18 cellular contexts compared by ENCODE assay signal in genomic region chr2:42756956-42757513, GRCh38. TPM values are rescaled to one million over a fixed set of nuclear protein-coding genes. Genes with fewer than 3 reads are reported as not detected.
"Had no signal": no experiment of that assay in that cellular context is flagged by ENCODE, and none has a peak within 500 bp of the region (broad histone marks: within the 10 kb centered on the region; RNA-seq: fewer than 3 reads in every experiment).

No MANE protein-coding gene starts in this region.

- H3K27me3 ChIP-seq: neutrophil, right atrium auricular region, upper lobe of left lung had no signal

- H3K4me1 Mint-ChIP-seq: activated naive CD4-positive, alpha-beta T cell treated with anti-CD3 and anti-CD28 coated beads, Interleukin-2, amount 10 ng/mL, durations not matched to agents 7 days and 5 days had no signal

- ATAC-seq: activated CD8-positive, alpha-beta T cell treated with anti-CD3 and anti-CD28 coated beads for 36 hours; T-cell had no signal

- H3K9me3 Mint-ChIP-seq: activated CD8-positive, alpha-beta T cell treated with anti-CD3 and anti-CD28 coated beads for 36 hours; activated naive CD4-positive, alpha-beta T cell treated with anti-CD3 and anti-CD28 coated beads, Interleukin-2, amount 10 ng/mL, durations not matched to agents 7 days and 5 days; activated T-helper 2 cell treated with anti-CD3 and anti-CD28 coated beads, Interferon-gamma antibody, Interleukin-2, Interleukin-4, amounts not matched to agents 10 μg/mL and 5 μg/mL and 100 μg/mL, durations not matched to agents 14 hours and 24 hours and 36 hours; dendritic cell treated with granulocyte-macrophage colony-stimulating factor and Interleukin-4, amounts not matched to agents 40 ng/mL and 50 ng/mL, for 4 days; endodermal cell; mesothelial cell of epicardium; T-cell had no signal

- H3K27ac Mint-ChIP-seq: activated CD8-positive, alpha-beta T cell treated with anti-CD3 and anti-CD28 coated beads for 36 hours; activated naive CD4-positive, alpha-beta T cell treated with anti-CD3 and anti-CD28 coated beads, Interleukin-2, amount 10 ng/mL, durations not matched to agents 7 days and 5 days; activated T-helper 2 cell treated with anti-CD3 and anti-CD28 coated beads, Interferon-gamma antibody, Interleukin-2, Interleukin-4, amounts not matched to agents 10 μg/mL and 5 μg/mL and 100 μg/mL, durations not matched to agents 14 hours and 24 hours and 36 hours; dendritic cell treated with granulocyte-macrophage colony-stimulating factor and Interleukin-4, amounts not matched to agents 40 ng/mL and 50 ng/mL, for 4 days; endodermal cell; mesothelial cell of epicardium; T-cell had no signal

- H3K36me3 ChIP-seq: neutrophil, right atrium auricular region had no signal

- H3K4me3 Mint-ChIP-seq: activated CD8-positive, alpha-beta T cell treated with anti-CD3 and anti-CD28 coated beads for 36 hours; activated naive CD4-positive, alpha-beta T cell treated with anti-CD3 and anti-CD28 coated beads, Interleukin-2, amount 10 ng/mL, durations not matched to agents 7 days and 5 days; dendritic cell treated with granulocyte-macrophage colony-stimulating factor and Interleukin-4, amounts not matched to agents 40 ng/mL and 50 ng/mL, for 4 days; endodermal cell; mesothelial cell of epicardium; T-cell had no signal

- DNase-seq: activated CD4-positive, alpha-beta T cell treated with anti-CD3 and anti-CD28 coated beads for 4 hours; activated CD8-positive, alpha-beta T cell treated with anti-CD3 and anti-CD28 coated beads for 36 hours; activated naive CD4-positive, alpha-beta T cell treated with anti-CD3 and anti-CD28 coated beads, Interleukin-2, amount 10 ng/mL, durations not matched to agents 7 days and 5 days; caudate nucleus; endodermal cell; erythroblast; hippocampal formation; kidney glomerular epithelial cell; posterior cingulate gyrus; substantia nigra; T-cell; upper lobe of left lung had no signal

- H3K27ac ChIP-seq: neutrophil, right atrium auricular region, upper lobe of left lung had no signal

- H3K27me3 Mint-ChIP-seq: activated CD8-positive, alpha-beta T cell treated with anti-CD3 and anti-CD28 coated beads for 36 hours; activated naive CD4-positive, alpha-beta T cell treated with anti-CD3 and anti-CD28 coated beads, Interleukin-2, amount 10 ng/mL, durations not matched to agents 7 days and 5 days; T-cell had no signal

- H3K4me2 ChIP-seq: smooth muscle cell had no signal

- H3K4me3 ChIP-seq: right atrium auricular region, smooth muscle cell, upper lobe of left lung had no signal

- H3K9me3 ChIP-seq: neutrophil, right atrium auricular region, upper lobe of left lung had no signal

RNA-seq across cellular contexts. Expression of gene OXER1, which starts 6.9 kb away (rescaled TPM):
- total RNA-seq: smooth muscle cell had no signal
